ENCODE assay signal across 12 cellular contexts in the genomic region with DNA sequence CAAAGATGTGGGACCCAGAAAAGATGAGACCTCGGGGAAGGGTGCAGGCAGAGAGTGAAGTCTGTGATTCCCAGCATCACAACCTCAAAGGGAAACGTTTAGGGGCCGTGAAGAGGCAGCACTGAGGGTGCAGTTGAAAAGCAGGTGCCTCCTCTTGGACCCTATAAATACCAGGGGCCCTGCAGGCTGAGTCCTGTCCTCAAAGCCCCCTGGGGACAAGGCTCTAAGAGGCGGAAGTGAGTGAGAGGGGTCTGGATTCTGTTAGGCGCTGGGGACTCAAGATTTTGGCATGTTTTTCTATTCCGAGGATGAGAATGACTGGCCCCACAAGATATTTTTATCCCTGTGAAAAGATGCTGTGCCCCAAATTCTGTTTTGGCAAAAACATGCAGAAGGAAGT.
DNase-seq lines count a peak whose midpoint lies in the region; ATAC-seq and TF ChIP-seq lines count a peak whose summit lies in the region.
"Had no signal": no experiment of that assay in that cellular context is flagged by ENCODE, and none has a peak within 500 bp of the region (broad histone marks: within the 10 kb centered on the region; RNA-seq: fewer than 3 reads in every experiment).

No MANE protein-coding gene starts in this region.

- peak overlapping the region; percentile 3 for H3K27ac ChIP-seq in CD4-positive, alpha-beta T cell (ENCODE audit: low read depth, low read length)
- H3K27ac ChIP-seq in neural progenitor cell: peak overlapping the region; percentile 46
- H3K27ac ChIP-seq: epithelial cell of prostate, parathyroid adenoma had no signal

- intact Hi-C loops in CD4-positive, alpha-beta T cell (cut with DNase I, micrococcal nuclease): loop anchor here in 1 of 2 experiments (2.0 to 5.0 kb wide), 2 partner anchors 14 to 114 kb away; a partner anchor contains a TSS

- ATAC-seq in CD4-positive, alpha-beta T cell (ENCODE audit: poor library complexity): no peak
- peak; percentile 6 for ATAC-seq in HG02885 (IDR thresholded peaks at IDR 0.05; ENCODE audit: poor library complexity, unreplicated experiment)
- ATAC-seq in activated naive CD8-positive, alpha-beta T cell treated with anti-CD3 and anti-CD28 coated beads, Interleukin-2, amount 50 U/mL, for 24 hours: no peak

- H3K79me2 ChIP-seq in neural progenitor cell (ENCODE audit: low read depth): peaks cover 3% of the 10 kb centered on the region
- H3K79me2 ChIP-seq: parathyroid adenoma had no signal

- H3K4me1 Mint-ChIP-seq in CD4-positive, alpha-beta T cell (ENCODE audit: low read depth): peaks cover 79% of the 10 kb centered on the region
- peaks cover 59% of the 10 kb centered on the region for H3K4me1 Mint-ChIP-seq in activated naive CD8-positive, alpha-beta T cell treated with anti-CD3 and anti-CD28 coated beads, Interleukin-2, amount 50 U/mL, for 24 hours
- H3K4me1 Mint-ChIP-seq in neural progenitor cell: peaks cover 38% of the 10 kb centered on the region

- DNase-seq in CD4-positive, alpha-beta T cell: no peak
- no peak for DNase-seq in activated naive CD8-positive, alpha-beta T cell treated with anti-CD3 and anti-CD28 coated beads, Interleukin-2, amount 50 U/mL, for 24 hours
- DNase-seq in neural progenitor cell (ENCODE audit: low spot score): no peak
- no peak for DNase-seq in NCI-H2227 (lab: John Stamatoyannopoulos, UW; ENCODE audit: unreplicated experiment)
- DNase-seq in C1 segment of cervical spinal cord (lab: John Stamatoyannopoulos, UW): no peak
- DNase-seq in NCI-H526 (lab: John Stamatoyannopoulos, UW): no peak
- DNase-seq: COR-L47, mammary epithelial cell had no signal

- H4K20me1 ChIP-seq in neural progenitor cell (ENCODE audit: low read depth): peaks cover 15% of the 10 kb centered on the region

- H3K4me1 ChIP-seq in neural progenitor cell: peaks cover 41% of the 10 kb centered on the region
- H3K4me1 ChIP-seq: parathyroid adenoma had no signal

- H2AFZ ChIP-seq in neural progenitor cell (replicated peaks): no peak overlapping the region
- H2AFZ ChIP-seq: parathyroid adenoma had no signal

- no peaks in the 10 kb centered on the region for H3K9me3 Mint-ChIP-seq in CD4-positive, alpha-beta T cell
- no peaks in the 10 kb centered on the region for H3K9me3 Mint-ChIP-seq in activated naive CD8-positive, alpha-beta T cell treated with anti-CD3 and anti-CD28 coated beads, Interleukin-2, amount 50 U/mL, for 24 hours
- H3K9me3 Mint-ChIP-seq in neural progenitor cell: no peaks in the 10 kb centered on the region
- H3K9me3 Mint-ChIP-seq: T-helper 1 cell treated with Interleukin-12 subunit alpha and Interleukin-12 subunit beta and Interleukin-4 antibody, amounts not matched to agents 30 μg/mL and 1 μg/mL, for 36 hours had no signal

- peak overlapping the region; percentile 84 for H3K4me3 Mint-ChIP-seq in CD4-positive, alpha-beta T cell
- H3K4me3 Mint-ChIP-seq in activated naive CD8-positive, alpha-beta T cell treated with anti-CD3 and anti-CD28 coated beads, Interleukin-2, amount 50 U/mL, for 24 hours: no peak overlapping the region
- no peak overlapping the region for H3K4me3 Mint-ChIP-seq in neural progenitor cell
- H3K4me3 Mint-ChIP-seq: T-helper 1 cell treated with Interleukin-12 subunit alpha and Interleukin-12 subunit beta and Interleukin-4 antibody, amounts not matched to agents 30 μg/mL and 1 μg/mL, for 36 hours had no signal

- CTCF ChIA-PET in CD4-positive, alpha-beta T cell (lab: Charles Lee): no interaction called here

- H3K27me3 Mint-ChIP-seq in CD4-positive, alpha-beta T cell: no peaks in the 10 kb centered on the region
- H3K27me3 Mint-ChIP-seq in activated naive CD8-positive, alpha-beta T cell treated with anti-CD3 and anti-CD28 coated beads, Interleukin-2, amount 50 U/mL, for 24 hours: no peaks in the 10 kb centered on the region
- no peaks in the 10 kb centered on the region for H3K27me3 Mint-ChIP-seq in neural progenitor cell (ENCODE audit: insufficient read depth, low read depth)

- POLR2A ChIA-PET in CD4-positive, alpha-beta T cell (lab: Charles Lee): interaction anchor here (1.0 to 4.4 kb wide), 3 partner anchors 9 to 113 kb away, joined by 4 to 46 read pairs (median 4); a partner anchor contains a TSS

- H3K27me3 ChIP-seq in CD4-positive, alpha-beta T cell (ENCODE audit: control insufficient read depth, insufficient read depth, low read length): no peaks in the 10 kb centered on the region
- H3K27me3 ChIP-seq in neural progenitor cell: no peaks in the 10 kb centered on the region

- H3K36me3 ChIP-seq in neural progenitor cell: no peaks in the 10 kb centered on the region

- H3K9ac ChIP-seq in neural progenitor cell: no peak overlapping the region
- H3K9ac ChIP-seq: parathyroid adenoma had no signal

- no peak overlapping the region for H3K4me2 ChIP-seq in neural progenitor cell

- H3K9me3 ChIP-seq in CD4-positive, alpha-beta T cell (ENCODE audit: control insufficient read depth, low read length): no peaks in the 10 kb centered on the region
- H3K9me3 ChIP-seq in neural progenitor cell (ENCODE audit: low read depth): no peaks in the 10 kb centered on the region

- H3K4me3 ChIP-seq in neural progenitor cell: no peak overlapping the region

- H3K36me3 Mint-ChIP-seq in CD4-positive, alpha-beta T cell (ENCODE audit: low read depth): peaks cover 91% of the 10 kb centered on the region
- peaks cover 20% of the 10 kb centered on the region for H3K36me3 Mint-ChIP-seq in activated naive CD8-positive, alpha-beta T cell treated with anti-CD3 and anti-CD28 coated beads, Interleukin-2, amount 50 U/mL, for 24 hours (ENCODE audit: low read depth)
- peaks cover 22% of the 10 kb centered on the region for H3K36me3 Mint-ChIP-seq in neural progenitor cell

- no peak for TF ChIP-seq CTCF in CD4-positive, alpha-beta T cell (IDR thresholded peaks at IDR 0.05)
- no peak for TF ChIP-seq CTCF in neural progenitor cell (IDR thresholded peaks at IDR 0.05)

- H3F3A ChIP-seq in neural progenitor cell (ENCODE audit: low read depth): peaks cover 73% of the 10 kb centered on the region

- peak overlapping the region; percentile 95 for H3K27ac Mint-ChIP-seq in CD4-positive, alpha-beta T cell
- peak overlapping the region; percentile 86 for H3K27ac Mint-ChIP-seq in activated naive CD8-positive, alpha-beta T cell treated with anti-CD3 and anti-CD28 coated beads, Interleukin-2, amount 50 U/mL, for 24 hours
- H3K27ac Mint-ChIP-seq in neural progenitor cell: peak overlapping the region; percentile 53
